ENCODE assay signal across 8 cellular contexts in the genomic region with DNA sequence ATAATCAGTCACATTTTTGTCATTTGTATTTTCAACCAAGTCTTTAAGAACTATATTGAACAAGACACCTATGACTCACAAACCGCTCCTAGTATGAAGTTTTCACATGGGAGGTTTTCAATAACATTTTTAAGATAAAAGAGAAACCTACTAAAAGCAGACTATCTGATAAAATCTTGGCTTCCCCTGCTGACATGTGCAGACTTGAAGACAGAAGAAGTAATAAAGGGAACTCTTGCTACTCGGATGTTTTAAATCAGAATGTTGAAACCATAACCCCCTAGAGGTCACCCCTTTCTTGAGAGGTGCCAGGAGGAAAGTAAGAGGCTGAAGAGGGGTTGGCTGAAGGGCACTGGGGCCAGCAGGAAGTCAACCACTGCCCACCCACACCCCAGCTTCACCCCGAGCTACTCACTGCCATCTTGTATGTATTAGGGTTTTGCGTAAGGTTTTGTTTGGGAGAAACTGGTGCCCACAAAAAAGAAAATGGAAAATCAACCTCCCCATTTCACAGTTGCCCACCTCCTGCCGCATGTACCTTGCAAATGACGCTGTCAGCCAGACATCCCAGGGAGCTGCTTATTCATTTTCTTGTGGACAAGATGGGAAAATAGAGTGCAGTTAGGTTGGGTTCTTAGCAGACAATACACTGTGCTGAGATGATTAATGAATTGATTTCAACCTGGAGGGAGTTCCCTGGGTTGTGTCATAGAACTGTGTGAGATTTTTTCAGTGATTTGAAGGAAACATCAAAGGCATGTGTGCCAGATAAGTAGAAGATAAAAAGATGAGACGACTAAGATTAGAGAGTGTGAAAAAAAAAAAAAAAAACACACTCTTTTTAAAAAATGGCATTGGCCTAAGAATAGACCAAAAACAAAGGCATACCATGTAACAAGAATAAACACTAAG.
A peak's percentile ranks its signal among the peaks of the same experiment; 100 is the strongest.
DNase-seq lines count a peak whose midpoint lies in the region; ATAC-seq and TF ChIP-seq lines count a peak whose summit lies in the region.

No MANE protein-coding gene starts in this region.

- peak overlapping the region; percentile 32; the same call in 1 of the 2 replicates for H2AFZ ChIP-seq in PC-3 (ENCODE audit: low read length)

- no peak for TF ChIP-seq CTCF in CD4-positive, alpha-beta T cell (IDR thresholded peaks at IDR 0.05)
- no peak for TF ChIP-seq CTCF in PC-3 (conservative IDR thresholded peaks at IDR 0.05; ENCODE audit: low read depth, low read length)

- H3K36me3 ChIP-seq in PC-3 (ENCODE audit: low read depth, low read length) = no peaks in the 10 kb centered on the region

- CTCF ChIA-PET in CD4-positive, alpha-beta T cell (lab: Charles Lee) = interaction anchor here (0.7 to 1.5 kb wide), 4 partner anchors 10 to 198 kb away, joined by 3 to 11 read pairs (median 4); partner anchors contain the start of gene TAB2
- CTCF ChIA-PET in PC-3 (lab: Charles Lee) = no interaction called here

- peak overlapping the region; percentile 84 for H3K9ac ChIP-seq in PC-3 (ENCODE audit: low read length)

- peak overlapping the region; percentile 54 for H3K4me3 Mint-ChIP-seq in CD4-positive, alpha-beta T cell

- no peaks in the 10 kb centered on the region for H4K20me1 ChIP-seq in PC-3 (ENCODE audit: low read length)

- H3K27me3 Mint-ChIP-seq in CD4-positive, alpha-beta T cell = no peaks in the 10 kb centered on the region

- H3K4me1 Mint-ChIP-seq in CD4-positive, alpha-beta T cell (ENCODE audit: low read depth) = peaks cover 45% of the 10 kb centered on the region

- BruUV-seq in PC-3 (replicated peaks; lab: Mats Ljungman, UMichigan) = no TSS peak

- no peaks in the 10 kb centered on the region for H3K9me2 ChIP-seq in PC-3 (replicated peaks; ENCODE audit: low read length)

- H3K4me3 ChIP-seq in PC-3 (ENCODE audit: low read length) = peak overlapping the region; percentile 55

- POLR2A ChIA-PET in CD4-positive, alpha-beta T cell (lab: Charles Lee) = interaction anchor here (0.6 to 1.4 kb wide), 2 partner anchors 12 to 82 kb away, joined by 3 to 4 read pairs; no protein-coding TSS in a partner anchor
- POLR2A ChIA-PET in PC-3 (lab: Charles Lee; ENCODE audit: unreplicated experiment) = no interaction called here

- H3K27ac ChIP-seq in CD4-positive, alpha-beta T cell (ENCODE audit: low read depth, low read length) = peak overlapping the region; percentile 87
- H3K27ac ChIP-seq in PC-3 (ENCODE audit: low read length) (peak overlapping the region; percentile 100), layer of hippocampus (ENCODE audit: low read depth, low read length) (peak overlapping the region; percentile 10)

- H3F3A ChIP-seq in PC-3 (ENCODE audit: low read length, unreplicated experiment) = peaks cover 14% of the 10 kb centered on the region

- ATAC-seq in CD4-positive, alpha-beta T cell (ENCODE audit: poor library complexity) = peak; percentile 63
- peak; percentile 4; the same call in 1 of the 2 replicates for ATAC-seq in PC-3
- ATAC-seq in HG03565 (IDR thresholded peaks at IDR 0.05; ENCODE audit: unreplicated experiment) = no peak
- ATAC-seq in HG03039 (IDR thresholded peaks at IDR 0.05; ENCODE audit: unreplicated experiment) = no peak

- peak overlapping the region; percentile 85 for H3K4me2 ChIP-seq in PC-3 (ENCODE audit: low read length)

- H3K79me2 ChIP-seq in PC-3 (ENCODE audit: low read length) = no peaks in the 10 kb centered on the region

- H3K9me3 ChIP-seq in CD4-positive, alpha-beta T cell (ENCODE audit: control insufficient read depth, low read length) = peaks cover 3% of the 10 kb centered on the region
- no peaks in the 10 kb centered on the region for H3K9me3 ChIP-seq in PC-3 (ENCODE audit: low read length)

- peak in 7 of 10 experiments; percentile 13 to 45 (median 20) for DNase-seq in CD4-positive, alpha-beta T cell
- DNase-seq in PC-3 = peak; percentile 52
- DNase-seq in activated T-helper 9 cell treated with anti-CD3 and anti-CD28 coated beads, Interleukin-2, amount 50 U/mL, for 16 hours (ENCODE audit: low read depth) = peak; percentile 15
- no peak for DNase-seq in medulla oblongata (ENCODE audit: extremely low spot score)
- DNase-seq in dedifferentiated amniotic fluid mesenchymal stem cell (ENCODE audit: extremely low spot score) = no peak

- H3K4me1 ChIP-seq in PC-3 (ENCODE audit: insufficient read depth, low read length) = peaks cover 47% of the 10 kb centered on the region

- intact Hi-C loops in CD4-positive, alpha-beta T cell (cut with DNase I, micrococcal nuclease) = loop anchor here (1.0 to 5.0 kb wide), 3 partner anchors 83 to 94 kb away; partner anchors contain the start of gene TAB2 (in 2 of the 2)
- intact Hi-C loops in PC-3 (cut with micrococcal nuclease) = loop anchor here (5.0 kb wide), 1 partner anchor 98 kb away; no protein-coding TSS in a partner anchor

- H3K27ac Mint-ChIP-seq in CD4-positive, alpha-beta T cell = peak overlapping the region; percentile 87

- no peaks in the 10 kb centered on the region for H3K27me3 ChIP-seq in CD4-positive, alpha-beta T cell (ENCODE audit: control insufficient read depth, insufficient read depth, low read length)
- H3K27me3 ChIP-seq in PC-3 (ENCODE audit: low read length) (no peaks in the 10 kb centered on the region), layer of hippocampus (ENCODE audit: control insufficient read depth, insufficient read depth, low read length) (no peaks in the 10 kb centered on the region)

- H3K9me3 Mint-ChIP-seq in CD4-positive, alpha-beta T cell = no peaks in the 10 kb centered on the region

- H3K36me3 Mint-ChIP-seq in CD4-positive, alpha-beta T cell (ENCODE audit: low read depth) = no peaks in the 10 kb centered on the region

Comparison
In these comparisons a context has a peak if more than half of its experiments do, and no peak if none do; other contexts are left out.
1. ATAC-seq: peak in CD4-positive, alpha-beta T cell (single experiment) and PC-3 (single experiment); none in HG03565 (single experiment) and HG03039 (single experiment).
2. DNase-seq: peak in CD4-positive, alpha-beta T cell (7 of 10), PC-3 (single experiment) and activated T-helper 9 cell treated with anti-CD3 and anti-CD28 coated beads, Interleukin-2, amount 50 U/mL, for 16 hours (single experiment); none in medulla oblongata (single experiment) and dedifferentiated amniotic fluid mesenchymal stem cell (single experiment).
3. H3K27ac ChIP-seq: peak in every context shown above with its lines; median percentile 100 in PC-3; 87 in CD4-positive, alpha-beta T cell; 10 in layer of hippocampus.